ENCODE assay signal across 15 cellular contexts in the genomic region with DNA sequence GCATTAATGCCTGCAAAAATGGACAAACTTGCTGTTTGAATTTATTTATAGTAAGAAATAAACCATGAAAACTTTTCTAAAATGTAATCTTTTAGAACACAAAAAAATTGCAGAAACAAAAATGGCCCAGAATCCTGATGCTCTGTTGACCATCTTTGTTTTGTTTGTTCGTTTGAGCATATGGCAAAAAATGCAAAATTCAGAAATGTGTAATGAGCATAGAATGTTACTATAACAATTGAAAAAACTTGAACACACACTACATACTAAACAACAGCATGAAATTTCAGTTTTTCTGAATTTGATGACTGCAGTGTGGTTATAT. TPM values are rescaled to one million over a fixed set of nuclear protein-coding genes. Genes with fewer than 3 reads are reported as not detected.
DNase-seq lines count a peak whose midpoint lies in the region; ATAC-seq and TF ChIP-seq lines count a peak whose summit lies in the region.
"Had no signal": no experiment of that assay in that cellular context is flagged by ENCODE, and none has a peak within 500 bp of the region (broad histone marks: within the 10 kb centered on the region; RNA-seq: fewer than 3 reads in every experiment).

No MANE protein-coding gene starts in this region.

- peaks cover 27% of the 10 kb centered on the region for H3K36me3 ChIP-seq in mesodermal cell (ENCODE audit: control insufficient read depth, insufficient read depth, low read length)

- H3K9me3 Mint-ChIP-seq in stimulated activated naive CD8-positive, alpha-beta T cell treated with anti-CD3 and anti-CD28 coated beads, Interleukin-15, amount 100 ng/mL, for 72 hours, result no peaks in the 10 kb centered on the region
- no peaks in the 10 kb centered on the region for H3K9me3 Mint-ChIP-seq in WTC11
- H3K9me3 Mint-ChIP-seq: dendritic cell treated with granulocyte-macrophage colony-stimulating factor and Interleukin-4, amounts not matched to agents 40 ng/mL and 50 ng/mL, for 4 days had no signal

- no peak for TF ChIP-seq POLR2A in erythroblast (IDR thresholded peaks at IDR 0.05; ENCODE audit: low read length)

- no peak for DNase-seq in stimulated activated naive CD8-positive, alpha-beta T cell treated with anti-CD3 and anti-CD28 coated beads, Interleukin-15, amount 100 ng/mL, for 72 hours
- no peak for DNase-seq in stimulated activated naive CD8-positive, alpha-beta T cell treated with anti-CD3 and anti-CD28 coated beads, Interleukin-15, Interleukin-2, amounts not matched to agents 100 U/mL and 50 U/mL, for 24 hours
- DNase-seq in WTC11 (ENCODE audit: low spot score) (no peak), erythroblast (lab: John Stamatoyannopoulos, UW) (no peak), HEK293T (ENCODE audit: extremely low spot score) (no peak), NCI-H2081 treated with DMSO at 0.1 percent for 48 hours (lab: John Stamatoyannopoulos, UW) (no peak)
- DNase-seq: activated CD8-positive, alpha-beta memory T cell treated with anti-CD3 and anti-CD28 coated beads, Interleukin-2, amount 10 ng/mL, durations not matched to agents 7 days and 5 days; AML-193; KBM-7; NCI-H2029 treated with DMSO at 0.1 percent for 48 hours had no signal

- H3K27ac Mint-ChIP-seq in stimulated activated naive CD8-positive, alpha-beta T cell treated with anti-CD3 and anti-CD28 coated beads, Interleukin-15, amount 100 ng/mL, for 72 hours, result no peak overlapping the region
- H3K27ac Mint-ChIP-seq in WTC11, result peak overlapping the region; percentile 98
- H3K27ac Mint-ChIP-seq: activated CD8-positive, alpha-beta memory T cell treated with anti-CD3 and anti-CD28 coated beads, Interleukin-2, amount 10 ng/mL, durations not matched to agents 7 days and 5 days; dendritic cell treated with granulocyte-macrophage colony-stimulating factor and Interleukin-4, amounts not matched to agents 40 ng/mL and 50 ng/mL, for 4 days had no signal

- TF ChIP-seq CTCF in WTC11 (IDR thresholded peaks at IDR 0.05), result no peak

- H3K4me1 ChIP-seq in mesodermal cell (ENCODE audit: control insufficient read depth, insufficient read depth, low read length, poor library complexity, severe bottlenecking), result peaks cover 13% of the 10 kb centered on the region

- WGBS in mesodermal cell (ENCODE audit: insufficient coverage in 2 of 2), 2 experiments, result no CpG with 5 or more reads among the region's 1 CpG

- H3K4me3 ChIP-seq in mesodermal cell (ENCODE audit: extremely low read depth, insufficient read depth, low read length, poor library complexity, severe bottlenecking), result peak overlapping the region; percentile 19

- H3K27me3 Mint-ChIP-seq in stimulated activated naive CD8-positive, alpha-beta T cell treated with anti-CD3 and anti-CD28 coated beads, Interleukin-15, amount 100 ng/mL, for 72 hours, result no peaks in the 10 kb centered on the region
- H3K27me3 Mint-ChIP-seq in WTC11 (ENCODE audit: low read depth), result no peaks in the 10 kb centered on the region
- H3K27me3 Mint-ChIP-seq: activated CD8-positive, alpha-beta memory T cell treated with anti-CD3 and anti-CD28 coated beads, Interleukin-2, amount 10 ng/mL, durations not matched to agents 7 days and 5 days; dendritic cell treated with granulocyte-macrophage colony-stimulating factor and Interleukin-4, amounts not matched to agents 40 ng/mL and 50 ng/mL, for 4 days had no signal

- H3K27ac ChIP-seq in mesodermal cell (ENCODE audit: low read depth, low read length, severe bottlenecking), result peak overlapping the region; percentile 90
- H3K27ac ChIP-seq: adrenal gland, foreskin keratinocyte had no signal

- no peak for ATAC-seq in stimulated activated naive CD8-positive, alpha-beta T cell treated with anti-CD3 and anti-CD28 coated beads, Interleukin-15, amount 100 ng/mL, for 72 hours
- ATAC-seq in stimulated activated naive CD8-positive, alpha-beta T cell treated with anti-CD3 and anti-CD28 coated beads, Interleukin-15, Interleukin-2, amounts not matched to agents 100 U/mL and 50 U/mL, for 24 hours, result no peak
- ATAC-seq in WTC11, result no peak
- ATAC-seq in GM21528 (IDR thresholded peaks at IDR 0.05; ENCODE audit: low FRiP score, unreplicated experiment), result no peak
- ATAC-seq: activated CD8-positive, alpha-beta memory T cell treated with anti-CD3 and anti-CD28 coated beads, Interleukin-2, amount 10 ng/mL, durations not matched to agents 7 days and 5 days had no signal

- peaks cover 35% of the 10 kb centered on the region for H3K36me3 Mint-ChIP-seq in WTC11

- POLR2A ChIA-PET in WTC11 (lab: Charles Lee) (interaction anchor here (0.5 to 2.3 kb wide), 5 partner anchors 15 to 609 kb away, joined by 3 to 16 read pairs (median 5); no protein-coding TSS in a partner anchor), HEK293T (lab: Yijun Ruan, JAX) (interaction anchor here (0.9 to 1.0 kb wide), 2 partner anchors 14 to 15 kb away, joined by 3 to 7 read pairs; no protein-coding TSS in a partner anchor)

- H3K4me3 Mint-ChIP-seq in stimulated activated naive CD8-positive, alpha-beta T cell treated with anti-CD3 and anti-CD28 coated beads, Interleukin-15, amount 100 ng/mL, for 72 hours, result peak overlapping the region; percentile 8 to 19
- peak overlapping the region; percentile 61 for H3K4me3 Mint-ChIP-seq in WTC11
- H3K4me3 Mint-ChIP-seq: dendritic cell treated with granulocyte-macrophage colony-stimulating factor and Interleukin-4, amounts not matched to agents 40 ng/mL and 50 ng/mL, for 4 days had no signal

- CTCF ChIA-PET in WTC11 (lab: Charles Lee) (interaction anchor here (1.1 to 1.4 kb wide), 4 partner anchors 12 to 172 kb away, joined by 3 to 7 read pairs (median 4); no protein-coding TSS in a partner anchor), HEK293T (lab: Yijun Ruan, JAX) (no interaction called here)

- H3K4me1 Mint-ChIP-seq in stimulated activated naive CD8-positive, alpha-beta T cell treated with anti-CD3 and anti-CD28 coated beads, Interleukin-15, amount 100 ng/mL, for 72 hours, result peaks cover 27% of the 10 kb centered on the region
- H3K4me1 Mint-ChIP-seq in WTC11, result peaks cover 48% of the 10 kb centered on the region

- H3K9me3 ChIP-seq in mesodermal cell (ENCODE audit: control insufficient read depth, low read length), result no peaks in the 10 kb centered on the region
- H3K9me3 ChIP-seq: adrenal gland had no signal

TF ChIP-seq in WTC11, 78 proteins besides CTCF, POLR2A, EP300 and RAD21 (continues in another document):
- TF ChIP-seq, protein P1, sequence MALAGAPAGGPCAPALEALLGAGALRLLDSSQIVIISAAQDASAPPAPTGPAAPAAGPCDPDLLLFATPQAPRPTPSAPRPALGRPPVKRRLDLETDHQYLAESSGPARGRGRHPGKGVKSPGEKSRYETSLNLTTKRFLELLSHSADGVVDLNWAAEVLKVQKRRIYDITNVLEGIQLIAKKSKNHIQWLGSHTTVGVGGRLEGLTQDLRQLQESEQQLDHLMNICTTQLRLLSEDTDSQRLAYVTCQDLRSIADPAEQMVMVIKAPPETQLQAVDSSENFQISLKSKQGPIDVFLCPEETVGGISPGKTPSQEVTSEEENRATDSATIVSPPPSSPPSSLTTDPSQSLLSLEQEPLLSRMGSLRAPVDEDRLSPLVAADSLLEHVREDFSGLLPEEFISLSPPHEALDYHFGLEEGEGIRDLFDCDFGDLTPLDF (CRISPR knock-in tag; IDR thresholded peaks at IDR 0.05), result no peak
- TF ChIP-seq, protein P2, sequence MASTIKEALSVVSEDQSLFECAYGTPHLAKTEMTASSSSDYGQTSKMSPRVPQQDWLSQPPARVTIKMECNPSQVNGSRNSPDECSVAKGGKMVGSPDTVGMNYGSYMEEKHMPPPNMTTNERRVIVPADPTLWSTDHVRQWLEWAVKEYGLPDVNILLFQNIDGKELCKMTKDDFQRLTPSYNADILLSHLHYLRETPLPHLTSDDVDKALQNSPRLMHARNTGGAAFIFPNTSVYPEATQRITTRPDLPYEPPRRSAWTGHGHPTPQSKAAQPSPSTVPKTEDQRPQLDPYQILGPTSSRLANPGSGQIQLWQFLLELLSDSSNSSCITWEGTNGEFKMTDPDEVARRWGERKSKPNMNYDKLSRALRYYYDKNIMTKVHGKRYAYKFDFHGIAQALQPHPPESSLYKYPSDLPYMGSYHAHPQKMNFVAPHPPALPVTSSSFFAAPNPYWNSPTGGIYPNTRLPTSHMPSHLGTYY (CRISPR knock-in tag; IDR thresholded peaks at IDR 0.05), result no peak
- TF ChIP-seq ESRRA (CRISPR knock-in tag; IDR thresholded peaks at IDR 0.05; ENCODE audit: borderline replicate concordance), result no peak

TF ChIP-seq in HEK293T, 16 proteins besides CTCF, POLR2A, EP300 and RAD21:
- no peak for TF ChIP-seq ARNT (IDR thresholded peaks at IDR 0.05)
- no peak for TF ChIP-seq CTBP1 (IDR thresholded peaks at IDR 0.05; ENCODE audit: borderline replicate concordance)
- TF ChIP-seq ZNF384 (IDR thresholded peaks at IDR 0.05), result no peak
- no peak for TF ChIP-seq TARDBP (IDR thresholded peaks at IDR 0.05)
- no peak for TF ChIP-seq FOXK2 (IDR thresholded peaks at IDR 0.05)
- no peak for TF ChIP-seq ELF4 (IDR thresholded peaks at IDR 0.05)
- no peak for TF ChIP-seq HDGF (IDR thresholded peaks at IDR 0.05; ENCODE audit: borderline replicate concordance)
- no peak for TF ChIP-seq SP1 (IDR thresholded peaks at IDR 0.05)
- no peak for TF ChIP-seq SUZ12 (IDR thresholded peaks at IDR 0.05)
- TF ChIP-seq LEF1 (IDR thresholded peaks at IDR 0.05; ENCODE audit: borderline replicate concordance), result no peak
- TF ChIP-seq L3MBTL2 (conservative IDR thresholded peaks at IDR 0.05), result no peak
- TF ChIP-seq PKNOX1 (IDR thresholded peaks at IDR 0.05), result no peak
- no peak for TF ChIP-seq FOXM1 (IDR thresholded peaks at IDR 0.05; ENCODE audit: borderline replicate concordance)

RNA-seq across cellular contexts. Expression of gene KPNA2, which starts 1.1 kb away (rescaled TPM):
- total RNA-seq in WTC11 (2021), result 426 to 466 TPM (median 431 TPM) in 3 replicates
- polyA plus RNA-seq in mesodermal cell (2013, experiment 1 of 2), result 303 TPM
- 340 TPM for polyA plus RNA-seq in mesodermal cell (2013, experiment 2 of 2)

RNA-seq across cellular contexts. Expression of gene C17orf58, which starts 38.1 kb away (rescaled TPM):
- total RNA-seq in WTC11 (2021), result 27.4 to 29.5 TPM (median 28.2 TPM) in 3 replicates
- polyA plus RNA-seq in mesodermal cell (2013, experiment 1 of 2), result 15.3 TPM
- polyA plus RNA-seq in mesodermal cell (2013, experiment 2 of 2), result 15.4 TPM
